ENCODE assay signal across 1 cellular context in the genomic region with DNA sequence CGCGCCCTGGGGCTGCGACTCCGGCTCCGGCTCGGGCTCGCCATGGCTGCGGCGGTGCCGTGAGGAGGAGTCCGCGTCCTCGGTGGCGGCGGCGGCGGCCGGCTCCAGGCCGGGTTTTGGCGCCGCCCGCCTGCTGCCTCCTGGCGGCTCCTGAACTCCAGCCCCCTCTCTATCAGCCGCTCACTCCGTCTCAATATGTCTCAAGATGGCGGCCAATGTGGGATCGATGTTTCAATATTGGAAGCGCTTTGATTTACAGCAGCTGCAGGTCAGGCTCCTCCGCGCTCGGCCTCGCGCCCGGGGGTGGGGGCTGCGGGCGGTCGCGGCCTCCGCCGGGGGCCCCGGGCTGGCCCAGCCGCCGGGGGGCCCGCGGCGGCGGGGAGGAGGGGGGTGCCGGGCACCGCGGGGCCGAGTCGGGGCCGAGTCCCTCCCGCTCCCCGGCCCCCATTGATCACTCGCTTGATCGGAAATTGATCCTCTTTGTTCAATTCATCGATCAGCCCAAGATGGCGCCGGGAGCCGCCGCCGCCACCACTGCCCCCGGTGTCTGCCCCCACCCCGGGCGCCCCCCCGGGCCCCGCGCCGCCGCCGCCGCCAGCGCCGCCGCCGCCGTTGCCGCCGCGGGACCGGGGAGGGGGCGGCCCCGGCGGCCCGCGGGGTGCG.
TF ChIP-seq lines count a peak whose summit lies in the region.

No MANE protein-coding gene starts in this region.

TF ChIP-seq in SK-N-SH, 30 proteins besides CTCF, POLR2A, EP300 and RAD21 (continued from another document):
- peak; percentile 88 for TF ChIP-seq YY1 (IDR thresholded peaks at IDR 0.05; ENCODE audit: low read depth)
